8 cellular contexts compared by ENCODE assay signal in the genomic region with DNA sequence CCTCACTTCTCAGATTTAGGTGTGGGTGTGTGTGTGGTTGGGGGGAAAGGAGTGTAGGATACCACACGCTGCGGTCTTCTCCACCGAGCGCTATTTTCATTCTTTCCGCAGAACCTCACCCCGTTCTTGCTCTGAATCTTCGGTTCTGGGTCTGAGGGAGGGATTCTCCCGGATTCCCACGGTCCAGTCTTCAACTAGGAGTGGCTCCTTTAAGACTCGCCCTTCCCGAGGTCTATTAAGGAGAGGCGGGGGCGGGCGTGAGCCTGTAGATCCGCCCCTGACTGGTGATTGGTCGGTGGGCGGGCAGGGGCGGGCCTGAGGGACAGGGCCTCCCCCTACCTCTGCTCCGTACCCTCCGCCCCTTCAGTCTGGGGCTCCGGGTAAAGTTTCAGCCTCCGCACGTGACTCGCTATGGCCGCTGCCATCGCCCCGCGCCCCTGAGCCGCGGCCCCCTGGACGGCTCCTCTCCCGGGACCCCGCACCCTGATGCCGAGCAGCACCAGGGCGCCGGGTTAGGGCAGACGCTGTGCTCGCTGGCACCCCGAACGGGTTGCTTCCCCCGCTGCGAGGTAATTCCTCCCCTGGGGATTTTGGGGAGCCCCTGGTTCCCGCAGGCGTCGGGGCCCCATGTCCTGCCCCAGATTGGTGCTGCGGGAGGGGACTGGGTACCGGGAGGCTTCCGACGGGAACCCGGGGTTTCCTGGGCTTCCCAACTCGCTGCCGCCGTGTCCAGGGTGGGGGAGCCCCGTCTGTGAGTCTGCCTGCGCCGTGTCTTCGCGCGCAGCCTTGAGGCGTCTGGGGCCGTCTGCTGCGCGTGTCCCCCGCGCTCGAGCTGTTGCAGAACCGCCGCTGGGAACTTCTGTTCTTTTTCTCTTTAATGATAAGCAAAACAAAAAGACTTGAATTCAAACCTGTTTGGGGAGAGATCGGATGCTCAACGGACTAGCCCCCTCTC. TPM values are rescaled to one million over a fixed set of nuclear protein-coding genes. Genes with fewer than 3 reads are reported as not detected.
DNase-seq lines count a peak whose midpoint lies in the region; ATAC-seq and TF ChIP-seq lines count a peak whose summit lies in the region.

No MANE protein-coding gene starts in this region.

- POLR2A ChIA-PET in RWPE1 (lab: Yijun Ruan, JAX; ENCODE audit: low non-redundant PET): interaction anchor here (0.6 to 0.8 kb wide), 2 partner anchors 16 to 19 kb away, joined by 3 to 4 read pairs; no protein-coding TSS in a partner anchor

- ATAC-seq in GM21825 (IDR thresholded peaks at IDR 0.05; ENCODE audit: unreplicated experiment): peak; percentile 47
- peak; percentile 70 for ATAC-seq in stimulated activated naive CD8-positive, alpha-beta T cell treated with anti-CD3 and anti-CD28 coated beads, Interleukin-15, Interleukin-2, amounts not matched to agents 100 U/mL and 50 U/mL, for 24 hours

- peak overlapping the region; percentile 93 to 99 (median 96) for H3K4me3 Mint-ChIP-seq in nephron

- peak overlapping the region; percentile 99 for H3K4me3 ChIP-seq in LNCaP clone FGC (ENCODE audit: low read depth, low read length)
- H3K4me3 ChIP-seq in fibroblast of the aortic adventitia (ENCODE audit: low read depth, low read length): peak overlapping the region; percentile 95

- peaks cover 58% of the 10 kb centered on the region for H3K4me1 Mint-ChIP-seq in nephron

- H3K9me3 Mint-ChIP-seq in nephron: no peaks in the 10 kb centered on the region

- CTCF ChIA-PET in RWPE1 (lab: Yijun Ruan, JAX): interaction anchor here (0.6 to 2.5 kb wide), 13 partner anchors 8 to 37 kb away, joined by 3 to 13 read pairs (median 5); no protein-coding TSS in a partner anchor

- peak overlapping the region; percentile 93 to 98 (median 96) for H3K27ac Mint-ChIP-seq in nephron

- peak overlapping the region; percentile 99 for H3K27ac ChIP-seq in RWPE1

- DNase-seq in DMS79 treated with DMSO at 0.1 percent for 48 hours (lab: John Stamatoyannopoulos, UW) (peak; percentile 93), LNCaP clone FGC (ENCODE audit: low read depth) (peak; percentile 80), RWPE1 (ENCODE audit: low spot score) (peak; percentile 99), fibroblast of the aortic adventitia (ENCODE audit: low read depth) (peak; percentile 93)
- peak; percentile 87 for DNase-seq in activated T-helper 9 cell treated with anti-CD3 and anti-CD28 coated beads, Interleukin-2, amount 50 U/mL, for 16 hours (ENCODE audit: low read depth)
- DNase-seq in stimulated activated naive CD8-positive, alpha-beta T cell treated with anti-CD3 and anti-CD28 coated beads, Interleukin-15, Interleukin-2, amounts not matched to agents 100 U/mL and 50 U/mL, for 24 hours: peak; percentile 92

- no peaks in the 10 kb centered on the region for H3K27me3 Mint-ChIP-seq in nephron (ENCODE audit: low read depth)

- no peaks in the 10 kb centered on the region for H3K36me3 Mint-ChIP-seq in nephron (ENCODE audit: low read depth)

- no peak for TF ChIP-seq CTCF in LNCaP clone FGC (IDR thresholded peaks at IDR 0.05; ENCODE audit: control insufficient read depth, extremely low read depth, insufficient read depth)
- TF ChIP-seq CTCF in RWPE1 (conservative IDR thresholded peaks at IDR 0.05; ENCODE audit: low read depth): no peak
- no peak for TF ChIP-seq CTCF in fibroblast of the aortic adventitia (IDR thresholded peaks at IDR 0.05; ENCODE audit: insufficient read depth, low read length)
- TF ChIP-seq CTCF in nephron (IDR thresholded peaks at IDR 0.05; ENCODE audit: unreplicated experiment in 3 of 3): no peak

RNA-seq across cellular contexts. Expression of a gene that starts 9.2 kb away (rescaled TPM):
- 16.0 and 25.2 TPM in 2 replicates for total RNA-seq in fibroblast of the aortic adventitia (ENCODE audit: low replicate concordance)

RNA-seq across cellular contexts. Expression of a gene that starts 30.5 kb away (rescaled TPM):
- total RNA-seq in fibroblast of the aortic adventitia (ENCODE audit: low replicate concordance): 2.9 and 40.4 TPM in 2 replicates

RNA-seq across cellular contexts. Expression of a gene that starts 46.4 kb away (rescaled TPM):
- total RNA-seq in fibroblast of the aortic adventitia (ENCODE audit: low replicate concordance): 5.9 TPM in 1 of 2 replicates, not detected in the other

Comparison
In these comparisons a context has a peak if more than half of its experiments do, and no peak if none do; other contexts are left out.
1. Peak in every context shown above with its lines: DNase-seq, ATAC-seq, H3K4me3 ChIP-seq and H3K27ac ChIP-seq.